29 cellular contexts compared by ENCODE assay signal in the genomic region with DNA sequence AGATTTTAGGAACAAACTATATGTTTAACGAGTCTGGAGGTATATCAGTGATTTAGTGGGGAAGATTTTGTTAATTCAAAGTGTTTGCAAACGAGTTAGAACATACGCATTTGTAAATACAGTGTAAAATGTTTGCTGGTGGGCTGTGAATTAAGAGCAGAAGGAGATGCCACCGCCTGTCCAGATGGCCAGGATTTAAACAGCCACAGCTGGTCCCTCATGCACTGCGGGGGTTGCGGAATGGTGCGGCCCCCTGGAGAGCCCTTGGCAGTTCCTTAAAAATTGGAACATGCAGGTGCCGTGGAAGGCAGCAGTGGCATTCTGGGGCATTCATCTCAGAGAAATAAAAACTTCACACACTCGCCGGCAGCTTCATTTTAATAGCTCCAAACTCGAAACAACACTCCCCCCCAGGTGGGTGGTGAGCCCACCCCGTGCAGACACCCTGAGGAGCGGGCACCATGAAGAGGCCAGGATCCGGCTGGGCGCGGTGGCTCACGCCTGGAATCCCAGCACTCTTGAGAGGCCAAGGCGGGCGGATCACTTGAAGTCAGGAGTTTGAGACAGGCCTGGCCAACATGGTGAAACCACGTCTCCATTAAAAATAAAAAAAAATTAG. TPM values are rescaled to one million over a fixed set of nuclear protein-coding genes. Genes with fewer than 3 reads are reported as not detected.
A peak's percentile ranks its signal among the peaks of the same experiment; 100 is the strongest.
DNase-seq lines count a peak whose midpoint lies in the region; ATAC-seq, FAIRE-seq and TF ChIP-seq lines count a peak whose summit lies in the region.
"Had no signal": no experiment of that assay in that cellular context is flagged by ENCODE, and none has a peak within 500 bp of the region (broad histone marks: within the 10 kb centered on the region; RNA-seq: fewer than 3 reads in every experiment).

No MANE protein-coding gene starts in this region.

- no TSS peak for BruUV-seq in HepG2 (replicated peaks; lab: Mats Ljungman, UMichigan)

- H3K4me1 ChIP-seq in left ventricle myocardium inferior (peaks cover 26% of the 10 kb centered on the region), HepG2 (ENCODE audit: insufficient read depth, low read length) (peaks cover 56% of the 10 kb centered on the region), transverse colon (peaks cover 14 to 44% (median 35%) of the 10 kb centered on the region in 4 donors)
- H3K4me1 ChIP-seq: foreskin keratinocyte had no signal

- CTCF ChIA-PET in HepG2 (lab: Yijun Ruan, JAX; ENCODE audit: low intra/inter-chr PET ratio, low total read pairs) = no interaction called here

- no peak for FAIRE-seq in HepG2 (lab: Jason Lieb, UNC)
- FAIRE-seq: GM12891, H54, HTR-8/SVneo had no signal

- in situ Hi-C loops in HepG2 (cut with HindIII; ENCODE audit: extremely low pct_ligation_motif_present, low pct_unique_long_range_greater_than_20kb) = no loop called here
- in situ Hi-C loops in transverse colon (cut with MboI; ENCODE audit: low pct_ligation_motif_present in 1 of 4, low pct_unique_long_range_greater_than_20kb in 1 of 4, low sequenced_read_pairs in 3 of 4) = loop anchor here in 3 of 4 donors (5.0 to 25.0 kb wide), 5 partner anchors 68 to 155 kb away; partner anchors contain the start of gene UBE2J2 (in 2 of the 3)
- in situ Hi-C loops in brain microvascular endothelial cell (cut with HindIII; ENCODE audit: low pct_ligation_motif_present, low sequenced_read_pairs) = no loop called here

- H3K27ac ChIP-seq in left ventricle myocardium inferior (replicated peaks) (no peak overlapping the region), HepG2 (ENCODE audit: extremely low read length, insufficient read depth, low read length) (no peak overlapping the region), transverse colon (no peak overlapping the region), brain microvascular endothelial cell (no peak overlapping the region)
- H3K27ac ChIP-seq: body of pancreas, C4-2B, foreskin keratinocyte, hepatocyte, KMS-11, left lung, RWPE1, VCaP had no signal

- no peaks in the 10 kb centered on the region for H4K20me1 ChIP-seq in HepG2 (ENCODE audit: insufficient read depth, low read length)

- no peak overlapping the region for H2AFZ ChIP-seq in HepG2 (ENCODE audit: low read length)
- H2AFZ ChIP-seq: hepatocyte had no signal

- H3K4me3 ChIP-seq in left ventricle myocardium inferior = no peak overlapping the region
- no peak overlapping the region for H3K4me3 ChIP-seq in HepG2 (replicated peaks in 1 of 3; ENCODE audit: insufficient read depth in 1 of 3, low read depth in 2 of 3, low read length in 3 of 3)
- H3K4me3 ChIP-seq in transverse colon = no peak overlapping the region
- H3K4me3 ChIP-seq in brain microvascular endothelial cell (ENCODE audit: low read depth, low read length) = no peak overlapping the region
- H3K4me3 ChIP-seq: body of pancreas, hepatocyte, left lung had no signal

- TF ChIP-seq RAD21 in HepG2 (CRISPR knock-in tag; IDR thresholded peaks at IDR 0.05) = no peak

- TF ChIP-seq CTCF in left ventricle myocardium inferior (IDR thresholded peaks at IDR 0.05; ENCODE audit: borderline replicate concordance) (no peak), HepG2 (CRISPR knock-in tag; IDR thresholded peaks at IDR 0.05) (no peak), transverse colon (IDR thresholded peaks at IDR 0.05) (no peak), brain microvascular endothelial cell (IDR thresholded peaks at IDR 0.05; ENCODE audit: low read depth, low read length, missing control alignments) (no peak)

- H3K27me3 ChIP-seq in left ventricle myocardium inferior (ENCODE audit: low read depth) (peaks cover 47% of the 10 kb centered on the region), HepG2 (ENCODE audit: control insufficient read depth in 1 of 2, insufficient read depth in 2 of 2, low read length in 2 of 2) (peaks cover 7 to 37% of the 10 kb centered on the region in 2 experiments; a peak in 4 of 5 replicates), transverse colon (peaks cover 15% of the 10 kb centered on the region), brain microvascular endothelial cell (replicated peaks) (no peaks in the 10 kb centered on the region)
- H3K27me3 ChIP-seq: body of pancreas, hepatocyte had no signal

- no peak overlapping the region for H3K4me2 ChIP-seq in HepG2 (ENCODE audit: low read depth, low read length)
- H3K4me2 ChIP-seq: hepatocyte, KMS-11 had no signal

- POLR2A ChIA-PET in HepG2 (lab: Yijun Ruan, JAX) = no interaction called here

- ATAC-seq in Right ventricle myocardium superior (ENCODE audit: poor library complexity) (no peak), HepG2 (no peak)
- ATAC-seq: body of pancreas, esophagus mucosa, foreskin keratinocyte, left lung, SK-N-SH treated with all-trans-retinoic acid at 6 μM for 48 hours had no signal

- intact Hi-C loops in Right ventricle myocardium superior (cut with DNase I) (no loop called here), left ventricle myocardium inferior (cut with micrococcal nuclease) (no loop called here), HepG2 (cut with micrococcal nuclease; ENCODE audit: unreplicated experiment) (no loop called here), transverse colon (cut with DNase I; ENCODE audit: low total_unique reads) (no loop called here)

- DNase-seq in Right ventricle myocardium superior (peak; percentile 29), left ventricle myocardium inferior (no peak), NCI-H69 (lab: John Stamatoyannopoulos, UW) (peak; percentile 70), HepG2 (ENCODE audit: low spot score) (no peak), transverse colon (peak; percentile 7), brain microvascular endothelial cell (no peak)
- no peak for DNase-seq in stimulated activated CD4-positive, alpha-beta T cell treated with anti-CD3 and anti-CD28 coated beads, Interleukin-4, amount 100 ng/mL, for 4 hours
- DNase-seq: activated gamma-delta T cell treated with Interleukin-2 at 50 U/mL for 16 hours; body of pancreas; Calu3; effector memory CD4-positive, alpha-beta T cell; foreskin keratinocyte; NCI-H146; NCI-H774; nephron progenitor cell had no signal

- H3K36me3 ChIP-seq in left ventricle myocardium inferior (no peaks in the 10 kb centered on the region), HepG2 (replicated peaks in 1 of 2; ENCODE audit: control insufficient read depth in 1 of 2, insufficient read depth in 2 of 2, low read length in 2 of 2) (no peaks in the 10 kb centered on the region), transverse colon (no peaks in the 10 kb centered on the region), brain microvascular endothelial cell (replicated peaks) (no peaks in the 10 kb centered on the region)
- H3K36me3 ChIP-seq: left lung had no signal

- H3K9me3 ChIP-seq in left ventricle myocardium inferior (replicated peaks) (no peaks in the 10 kb centered on the region), HepG2 (ENCODE audit: low read length) (no peaks in the 10 kb centered on the region), transverse colon (no peaks in the 10 kb centered on the region)
- H3K9me3 ChIP-seq: body of pancreas, left lung had no signal

- TF ChIP-seq POLR2A in HepG2 (IDR thresholded peaks at IDR 0.05; ENCODE audit: insufficient read depth in 1 of 2, low read depth in 2 of 2, low read length in 2 of 2) (no peak), transverse colon (IDR thresholded peaks at IDR 0.05) (no peak)

- H3K9ac ChIP-seq in HepG2 (ENCODE audit: insufficient read depth, low read depth, low read length) = no peak overlapping the region
- H3K9ac ChIP-seq: KMS-11 had no signal

- 64% methylated on average over 11 of the region's 20 CpGs for WGBS in HepG2 (ENCODE audit: low lambda C conversion rate)
- WGBS in transverse colon (ENCODE audit: low coverage in 1 of 2), 2 donors = 79 to 89% methylated on average over 10 to 20 of the region's 20 CpGs

- H3K79me2 ChIP-seq in HepG2 (ENCODE audit: insufficient read depth, low read length) = peaks cover 6% of the 10 kb centered on the region

- TF ChIP-seq EP300 in HepG2 (IDR thresholded peaks at IDR 0.05; ENCODE audit: low read depth in 2 of 2, low read length in 2 of 2) (no peak), HepG2 (CRISPR knock-in tag; IDR thresholded peaks at IDR 0.05; ENCODE audit: borderline replicate concordance) (no peak), transverse colon (IDR thresholded peaks at IDR 0.05; ENCODE audit: low read depth) (no peak)

RNA-seq across cellular contexts. Expression of gene C1orf159, which starts 3.5 kb away (rescaled TPM):
- total RNA-seq in Right ventricle myocardium superior (2.4 TPM), left ventricle myocardium inferior (3.8 TPM), HepG2 (2016; rRNA removed; fragmentation: Illumina TruSeq; extraction: Trizol) (3.8 and 6.7 TPM in 2 replicates), transverse colon (100 to 1,000 TPM in 1 of 4 donors, 10 to 100 TPM in 3; 23.6 to 108 (median 47.3) TPM)
- total RNA-seq in HepG2 (2016; cell fraction: cytosol; rRNA removed; fragmentation: Illumina TruSeq; extraction: Trizol; ENCODE audit: low read depth) = 6.3 and 6.8 TPM in 2 replicates
- 3.6 and 6.6 TPM in 2 replicates for total RNA-seq in HepG2 (2016; cell fraction: insoluble cytoplasmic fraction; rRNA removed; fragmentation: Illumina TruSeq; extraction: Trizol)
- total RNA-seq in HepG2 (2016; cell fraction: membrane; rRNA removed; fragmentation: Illumina TruSeq; extraction: Trizol) = 7.4 and 7.9 TPM in 2 replicates
- 6.3 and 7.7 TPM in 2 replicates for total RNA-seq in HepG2 (2016; cell fraction: nucleus; rRNA removed; fragmentation: Illumina TruSeq; extraction: Trizol)
- 3.8 and 4.2 TPM in 2 replicates for polyA plus RNA-seq in HepG2 (2011; rRNA removed)
- polyA plus RNA-seq in HepG2 (2011; cell fraction: cytosol; rRNA removed) = 1.7 and 4.2 TPM in 2 replicates
- 22.9 and 35.9 TPM in 2 replicates for polyA plus RNA-seq in HepG2 (2011; cell fraction: nucleus; rRNA removed)
- polyA plus RNA-seq in HepG2 (2012) = 2.8 and 3.2 TPM in 2 replicates
- 4.7 and 6.0 TPM in 2 replicates for polyA plus RNA-seq in HepG2 (2016; cell fraction: cytosol; fragmentation: Illumina TruSeq; extraction: Trizol; ENCODE audit: low read depth)
- 3.5 and 4.0 TPM in 2 replicates for polyA plus RNA-seq in HepG2 (2016; cell fraction: insoluble cytoplasmic fraction; fragmentation: Illumina TruSeq; extraction: Trizol; ENCODE audit: low read depth)
- 7.0 and 8.1 TPM in 2 replicates for polyA plus RNA-seq in HepG2 (2016; cell fraction: membrane; fragmentation: Illumina TruSeq; extraction: Trizol; ENCODE audit: low read depth)
- 19.9 and 20.1 TPM in 2 replicates for polyA plus RNA-seq in HepG2 (2016; cell fraction: nucleus; fragmentation: Illumina TruSeq; extraction: Trizol; ENCODE audit: insufficient read depth, low read depth)
- 2.9 and 5.6 TPM in 2 replicates for polyA minus RNA-seq in HepG2 (2011; rRNA and poly(A)+ RNA removed; ENCODE audit: low replicate concordance)
- 2.1 and 2.2 TPM in 2 replicates for polyA minus RNA-seq in HepG2 (2011; cell fraction: cytosol; rRNA and poly(A)+ RNA removed)
- polyA minus RNA-seq in HepG2 (2011; cell fraction: nucleus; rRNA and poly(A)+ RNA removed) = 3.7 and 4.5 TPM in 2 replicates

RNA-seq across cellular contexts. Expression of gene RNF223, which starts 45.3 kb away (rescaled TPM):
- total RNA-seq in Right ventricle myocardium superior = not detected
- total RNA-seq in left ventricle myocardium inferior = not detected
- total RNA-seq in HepG2 (2016; rRNA removed; fragmentation: Illumina TruSeq; extraction: Trizol) = not detected in 2 replicates
- not detected in 2 replicates for total RNA-seq in HepG2 (2016; cell fraction: cytosol; rRNA removed; fragmentation: Illumina TruSeq; extraction: Trizol; ENCODE audit: low read depth)
- not detected in 2 replicates for total RNA-seq in HepG2 (2016; cell fraction: insoluble cytoplasmic fraction; rRNA removed; fragmentation: Illumina TruSeq; extraction: Trizol)
- total RNA-seq in HepG2 (2016; cell fraction: membrane; rRNA removed; fragmentation: Illumina TruSeq; extraction: Trizol) = not detected in 2 replicates
- not detected in 2 replicates for total RNA-seq in HepG2 (2016; cell fraction: nucleus; rRNA removed; fragmentation: Illumina TruSeq; extraction: Trizol)
- polyA plus RNA-seq in HepG2 (2011; rRNA removed) = 0.03 and 0.05 TPM in 2 replicates
- 0.04 TPM in 1 of 2 replicates, not detected in the other for polyA plus RNA-seq in HepG2 (2011; cell fraction: cytosol; rRNA removed)
- polyA plus RNA-seq in HepG2 (2011; cell fraction: nucleus; rRNA removed) = not detected in 2 replicates
- 0.07 and 0.08 TPM in 2 replicates for polyA plus RNA-seq in HepG2 (2012)
- polyA plus RNA-seq in HepG2 (2016; cell fraction: cytosol; fragmentation: Illumina TruSeq; extraction: Trizol; ENCODE audit: low read depth) = not detected in 2 replicates
- not detected in 2 replicates for polyA plus RNA-seq in HepG2 (2016; cell fraction: insoluble cytoplasmic fraction; fragmentation: Illumina TruSeq; extraction: Trizol; ENCODE audit: low read depth)
- polyA plus RNA-seq in HepG2 (2016; cell fraction: membrane; fragmentation: Illumina TruSeq; extraction: Trizol; ENCODE audit: low read depth) = not detected in 2 replicates
- not detected in 2 replicates for polyA plus RNA-seq in HepG2 (2016; cell fraction: nucleus; fragmentation: Illumina TruSeq; extraction: Trizol; ENCODE audit: insufficient read depth, low read depth)
- polyA minus RNA-seq in HepG2 (2011; rRNA and poly(A)+ RNA removed; ENCODE audit: low replicate concordance) = 2.1 TPM in 1 of 2 replicates, not detected in the other
- not detected in 2 replicates for polyA minus RNA-seq in HepG2 (2011; cell fraction: cytosol; rRNA and poly(A)+ RNA removed)
- 0.26 TPM in 1 of 2 replicates, not detected in the other for polyA minus RNA-seq in HepG2 (2011; cell fraction: nucleus; rRNA and poly(A)+ RNA removed)
- total RNA-seq in transverse colon = 1 to 10 TPM; 3.0 to 7.5 (median 5.0) TPM
- total RNA-seq: skeletal muscle tissue; T-helper 2 cell treated with Interferon-gamma antibody and Interleukin-4, amounts not matched to agents 100 ng/mL and 5 ng/mL, for 36 hours had no signal

RNA-seq across cellular contexts. Expression of gene TTLL10, which starts 54.3 kb away (rescaled TPM):
- total RNA-seq in Right ventricle myocardium superior (0.22 TPM), left ventricle myocardium inferior (not detected), HepG2 (2016; rRNA removed; fragmentation: Illumina TruSeq; extraction: Trizol) (not detected in 2 replicates), transverse colon (under 1 TPM in 2 of 4 donors, not detected in 2; 0.40 to 0.48 TPM)
- total RNA-seq in HepG2 (2016; cell fraction: cytosol; rRNA removed; fragmentation: Illumina TruSeq; extraction: Trizol; ENCODE audit: low read depth) = not detected in 2 replicates
- total RNA-seq in HepG2 (2016; cell fraction: insoluble cytoplasmic fraction; rRNA removed; fragmentation: Illumina TruSeq; extraction: Trizol) = not detected in 2 replicates
- not detected in 2 replicates for total RNA-seq in HepG2 (2016; cell fraction: membrane; rRNA removed; fragmentation: Illumina TruSeq; extraction: Trizol)
- total RNA-seq in HepG2 (2016; cell fraction: nucleus; rRNA removed; fragmentation: Illumina TruSeq; extraction: Trizol) = not detected in 2 replicates
- polyA plus RNA-seq in HepG2 (2011; rRNA removed) = not detected in 2 replicates
- polyA plus RNA-seq in HepG2 (2011; cell fraction: cytosol; rRNA removed) = 0.06 and 0.08 TPM in 2 replicates
- 0.24 and 0.48 TPM in 2 replicates for polyA plus RNA-seq in HepG2 (2011; cell fraction: nucleus; rRNA removed)
- 0.07 TPM in 1 of 2 replicates, not detected in the other for polyA plus RNA-seq in HepG2 (2012)
- polyA plus RNA-seq in HepG2 (2016; cell fraction: cytosol; fragmentation: Illumina TruSeq; extraction: Trizol; ENCODE audit: low read depth) = not detected in 2 replicates
- polyA plus RNA-seq in HepG2 (2016; cell fraction: insoluble cytoplasmic fraction; fragmentation: Illumina TruSeq; extraction: Trizol; ENCODE audit: low read depth) = not detected in 2 replicates
- polyA plus RNA-seq in HepG2 (2016; cell fraction: membrane; fragmentation: Illumina TruSeq; extraction: Trizol; ENCODE audit: low read depth) = not detected in 2 replicates
- polyA plus RNA-seq in HepG2 (2016; cell fraction: nucleus; fragmentation: Illumina TruSeq; extraction: Trizol; ENCODE audit: insufficient read depth, low read depth) = not detected in 2 replicates
- polyA minus RNA-seq in HepG2 (2011; rRNA and poly(A)+ RNA removed; ENCODE audit: low replicate concordance) = 0.18 TPM in 1 of 2 replicates, not detected in the other
- polyA minus RNA-seq in HepG2 (2011; cell fraction: cytosol; rRNA and poly(A)+ RNA removed) = not detected in 2 replicates
- not detected in 2 replicates for polyA minus RNA-seq in HepG2 (2011; cell fraction: nucleus; rRNA and poly(A)+ RNA removed)
- total RNA-seq: foreskin keratinocyte, hepatocyte, skeletal muscle tissue, urinary bladder had no signal

Comparison
In these comparisons a context has a peak if more than half of its experiments do, and no peak if none do; other contexts are left out.
1. DNase-seq: peak in Right ventricle myocardium superior (single experiment), NCI-H69 (single experiment) and transverse colon (single experiment); none in left ventricle myocardium inferior (single experiment), HepG2 (single experiment), stimulated activated CD4-positive, alpha-beta T cell treated with anti-CD3 and anti-CD28 coated beads, Interleukin-4, amount 100 ng/mL, for 4 hours (0 of 2) and brain microvascular endothelial cell (single experiment).
2. in situ Hi-C loops: an anchor here in transverse colon (5.0 to 25.0 kb wide); none called in HepG2 and brain microvascular endothelial cell.